In the genomic region with DNA sequence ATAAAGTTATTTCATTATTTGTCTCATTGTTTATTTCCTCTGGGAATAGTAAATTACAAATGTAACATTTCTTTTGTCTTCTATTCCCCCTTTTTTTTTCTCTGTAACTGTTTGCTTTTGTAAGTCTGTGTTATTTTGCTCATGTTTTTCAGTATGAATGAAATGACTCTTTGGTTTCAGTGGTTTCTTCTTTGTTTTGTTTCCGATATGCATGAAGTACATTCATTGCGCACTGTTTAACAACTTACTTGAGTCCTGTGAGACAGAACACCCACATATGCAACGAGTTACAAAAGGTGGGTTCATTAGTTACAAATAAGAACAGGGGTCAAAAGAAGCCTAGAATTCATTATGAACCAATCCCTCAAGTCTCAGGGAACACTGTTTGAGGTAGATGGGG, we compare ENCODE assay signal across 12 cellular contexts.
DNase-seq lines count a peak whose midpoint lies in the region; ATAC-seq and TF ChIP-seq lines count a peak whose summit lies in the region.
"Had no signal": no experiment of that assay in that cellular context is flagged by ENCODE, and none has a peak within 500 bp of the region (broad histone marks: within the 10 kb centered on the region; RNA-seq: fewer than 3 reads in every experiment).

No MANE protein-coding gene starts in this region.

- H3K27me3 Mint-ChIP-seq in CD14-positive monocyte (ENCODE audit: low read depth in 3 of 3), result no peaks in the 10 kb centered on the region

- peaks cover 0 to 8% (median 2%) of the 10 kb centered on the region in 7 donors for H3K9me3 Mint-ChIP-seq in CD14-positive monocyte

- H3K4me3 Mint-ChIP-seq in CD14-positive monocyte, result no peak overlapping the region

- DNase-seq in NCI-H2029 treated with DMSO at 0.1 percent for 48 hours (lab: John Stamatoyannopoulos, UW) (no peak), OCI-M2 (lab: John Stamatoyannopoulos, UW; ENCODE audit: unreplicated experiment) (no peak), glomerular visceral epithelial cell (ENCODE audit: extremely low spot score) (no peak), CD14-positive monocyte (ENCODE audit: low spot score) (no peak)
- DNase-seq: EL, NCI-H345, T-helper 9 cell had no signal

- H3K4me1 Mint-ChIP-seq in CD14-positive monocyte, result no peaks in the 10 kb centered on the region

- intact Hi-C loops in CD14-positive monocyte (cut with micrococcal nuclease), result no loop called here

- no peaks in the 10 kb centered on the region for H3K36me3 Mint-ChIP-seq in CD14-positive monocyte

- H3K27ac Mint-ChIP-seq in CD14-positive monocyte, result no peak overlapping the region
- H3K27ac Mint-ChIP-seq: activated naive CD4-positive, alpha-beta T cell treated with anti-CD3 and anti-CD28 coated beads, Interleukin-2, amount 50 U/mL, for 72 hours had no signal

- ATAC-seq in GM18520 (IDR thresholded peaks at IDR 0.05; ENCODE audit: unreplicated experiment) (peak; percentile 93), GM21390 (IDR thresholded peaks at IDR 0.05; ENCODE audit: unreplicated experiment) (peak; percentile 97), HG02973 (IDR thresholded peaks at IDR 0.05; ENCODE audit: unreplicated experiment) (peak; percentile 99), HG03565 (IDR thresholded peaks at IDR 0.05; ENCODE audit: unreplicated experiment) (peak; percentile 100)

- TF ChIP-seq CTCF in CD14-positive monocyte (IDR thresholded peaks at IDR 0.05), result no peak
